Comparison of ENCODE assay signal across 8 cellular contexts in the genomic region with DNA sequence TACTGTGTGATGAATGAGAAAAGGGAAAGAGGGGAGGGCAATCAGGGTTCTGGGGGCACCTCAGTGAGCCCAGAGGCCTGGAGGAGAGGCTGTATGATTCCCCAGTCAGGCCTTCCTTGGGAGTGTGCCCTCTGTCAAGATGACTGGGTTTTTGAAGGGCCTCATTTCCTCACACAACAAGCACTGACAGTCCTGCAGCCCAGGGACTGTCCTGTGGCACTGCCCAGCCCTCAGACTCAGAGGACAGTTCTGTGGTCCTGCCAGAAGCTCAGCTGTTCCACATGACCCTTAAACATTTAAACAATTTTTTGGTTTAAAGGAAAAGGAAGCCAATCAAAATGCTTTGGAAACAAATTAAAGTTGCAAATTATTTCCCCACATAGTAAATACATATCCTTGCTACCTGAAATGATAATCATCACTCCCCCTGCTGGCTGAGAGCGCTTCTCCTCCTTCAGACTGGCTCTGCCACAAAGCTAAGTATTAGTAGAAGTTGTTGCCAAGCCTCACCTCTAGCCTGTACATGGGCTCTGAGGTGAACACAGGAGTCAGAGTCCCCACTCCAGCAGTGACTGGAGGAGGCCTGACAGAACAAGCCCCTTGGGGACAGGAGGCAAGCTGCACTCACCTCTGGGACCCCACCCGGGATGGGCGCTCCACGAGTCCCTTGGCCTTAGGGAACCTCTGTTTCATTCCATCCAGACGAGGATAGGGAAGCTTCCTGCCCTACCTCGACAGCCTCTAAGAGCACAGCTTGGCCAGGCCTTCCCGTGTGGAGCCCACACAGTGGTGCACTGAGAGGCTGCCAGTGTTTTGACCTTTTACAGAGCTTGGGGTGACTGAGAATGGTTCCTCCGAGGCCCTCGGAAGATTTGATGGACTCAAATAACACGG.
A peak's percentile ranks its signal among the peaks of the same experiment; 100 is the strongest.
DNase-seq lines count a peak whose midpoint lies in the region; ATAC-seq and TF ChIP-seq lines count a peak whose summit lies in the region.

No MANE protein-coding gene starts in this region.

- peaks cover 10% of the 10 kb centered on the region for H3K79me2 ChIP-seq in Loucy (ENCODE audit: insufficient read depth, low read length)

- H3K36me3 ChIP-seq in Loucy (ENCODE audit: insufficient read depth, low read length), result peaks cover 29% of the 10 kb centered on the region

- peak; percentile 90 for TF ChIP-seq CTCF in Loucy (conservative IDR thresholded peaks at IDR 0.05; ENCODE audit: low read length)

- ATAC-seq in GM19395 (IDR thresholded peaks at IDR 0.05; ENCODE audit: unreplicated experiment) (no peak), HG02623 (IDR thresholded peaks at IDR 0.05; ENCODE audit: unreplicated experiment) (no peak)

- H3K4me3 ChIP-seq in Loucy (ENCODE audit: low read length, poor library complexity, severe bottlenecking), result no peak overlapping the region

- H2AFZ ChIP-seq in Loucy (ENCODE audit: low read length), result no peak overlapping the region

- H3K9me3 ChIP-seq in Loucy (ENCODE audit: insufficient read depth, low read depth, low read length), result peaks cover 24% of the 10 kb centered on the region

- H3K4me2 ChIP-seq in Loucy (ENCODE audit: low read depth, low read length, poor library complexity, severe bottlenecking), result no peak overlapping the region

- H3F3A ChIP-seq in Loucy (ENCODE audit: low read depth), result no peaks in the 10 kb centered on the region

- no peaks in the 10 kb centered on the region for H4K20me1 ChIP-seq in Loucy (ENCODE audit: insufficient read depth, low read length, poor library complexity, severe bottlenecking)

- peak overlapping the region; percentile 89 for H3K9ac ChIP-seq in Loucy (ENCODE audit: low read depth, low read length, poor library complexity, severe bottlenecking)

- H3K9me2 ChIP-seq in Loucy (replicated peaks; ENCODE audit: low read depth, low read length), result no peaks in the 10 kb centered on the region

- DNase-seq in NCI-H2107 treated with DMSO at 0.1 percent for 48 hours (lab: John Stamatoyannopoulos, UW; ENCODE audit: unreplicated experiment), result peak; percentile 10
- no peak for DNase-seq in NCI-H2107 (lab: John Stamatoyannopoulos, UW)
- DNase-seq in activated CD4-positive, alpha-beta T cell treated with anti-CD3 and anti-CD28 coated beads, Interleukin-2, amount 50 U/mL, for 48 hours, result peak; percentile 31 to 42
- DNase-seq in fibroblast of peridontal ligament (ENCODE audit: extremely low read depth), result peak; percentile 73
- peak; percentile 21 for DNase-seq in pons (ENCODE audit: low spot score)

- peaks cover 57% of the 10 kb centered on the region for H3K4me1 ChIP-seq in Loucy (ENCODE audit: insufficient read depth, low read length, poor library complexity, severe bottlenecking)

- no peaks in the 10 kb centered on the region for H3K27me3 ChIP-seq in Loucy (ENCODE audit: insufficient read depth, low read length, poor library complexity, severe bottlenecking)
